Comparison of ENCODE assay signal across 11 cellular contexts in the genomic region with DNA sequence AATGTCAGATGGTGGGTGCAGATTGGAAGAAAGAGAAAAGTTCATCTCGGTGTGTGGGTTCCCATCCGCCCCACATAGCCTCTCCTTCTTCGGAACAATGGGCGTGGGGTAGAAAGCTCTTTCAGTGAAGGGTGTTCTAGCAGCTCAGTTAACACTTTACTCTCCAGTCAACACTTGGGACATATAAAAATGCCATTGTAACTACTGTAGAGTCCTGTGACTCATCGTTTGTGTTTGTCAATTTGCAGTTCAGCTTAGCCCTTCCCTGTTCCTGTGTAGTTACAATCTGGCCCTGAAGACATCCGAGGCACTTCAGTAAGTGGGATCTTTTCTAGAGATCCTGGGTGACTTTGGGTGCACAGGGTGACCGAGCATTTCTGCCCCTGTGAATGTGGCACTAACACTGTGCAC. TPM values are rescaled to one million over a fixed set of nuclear protein-coding genes. Genes with fewer than 3 reads are reported as not detected.
DNase-seq lines count a peak whose midpoint lies in the region; ATAC-seq and TF ChIP-seq lines count a peak whose summit lies in the region.
"Had no signal": no experiment of that assay in that cellular context is flagged by ENCODE, and none has a peak within 500 bp of the region (broad histone marks: within the 10 kb centered on the region; RNA-seq: fewer than 3 reads in every experiment).

No MANE protein-coding gene starts in this region.

- no peak for ATAC-seq in activated naive CD8-positive, alpha-beta T cell treated with anti-CD3 and anti-CD28 coated beads, Interleukin-2, amount 50 U/mL, for 24 hours
- ATAC-seq in aorta (ENCODE audit: low FRiP score) (no peak), GM18907 (IDR thresholded peaks at IDR 0.05; ENCODE audit: unreplicated experiment) (no peak)
- ATAC-seq: stimulated activated memory B cell treated with anti-CD40 and anti-IgM and Interleukin-4, amounts not matched to agents 10 μg/mL and 1 μg/mL and 100 μg/mL, for 72 hours had no signal

- no peaks in the 10 kb centered on the region for H3K27me3 Mint-ChIP-seq in activated naive CD8-positive, alpha-beta T cell
- no peaks in the 10 kb centered on the region for H3K27me3 Mint-ChIP-seq in activated naive CD8-positive, alpha-beta T cell treated with anti-CD3 and anti-CD28 coated beads, Interleukin-2, amount 50 U/mL, for 24 hours
- H3K27me3 Mint-ChIP-seq: stimulated activated memory B cell treated with anti-CD40 and anti-IgM and Interleukin-4, amounts not matched to agents 10 μg/mL and 1 μg/mL and 100 μg/mL, for 72 hours had no signal

- no peak for TF ChIP-seq POLR2A in ovary (IDR thresholded peaks at IDR 0.05)

- H3K27ac Mint-ChIP-seq in activated naive CD8-positive, alpha-beta T cell = peak overlapping the region; percentile 13
- H3K27ac Mint-ChIP-seq in activated naive CD8-positive, alpha-beta T cell treated with anti-CD3 and anti-CD28 coated beads, Interleukin-2, amount 50 U/mL, for 24 hours = no peak overlapping the region
- H3K27ac Mint-ChIP-seq: stimulated activated memory B cell treated with anti-CD40 and anti-IgM and Interleukin-4, amounts not matched to agents 10 μg/mL and 1 μg/mL and 100 μg/mL, for 72 hours had no signal

- no peaks in the 10 kb centered on the region for H3K36me3 Mint-ChIP-seq in activated naive CD8-positive, alpha-beta T cell
- H3K36me3 Mint-ChIP-seq in activated naive CD8-positive, alpha-beta T cell treated with anti-CD3 and anti-CD28 coated beads, Interleukin-2, amount 50 U/mL, for 24 hours (ENCODE audit: low read depth) = peaks cover 13% of the 10 kb centered on the region

- H3K9ac ChIP-seq in adipocyte (ENCODE audit: low read length) = peak overlapping the region; percentile 5

- H3K4me3 ChIP-seq in adipocyte (ENCODE audit: low read length) (no peak overlapping the region), aorta (ENCODE audit: low read length in 2 of 2) (no peak overlapping the region), ovary (no peak overlapping the region)

- H3K27ac ChIP-seq in aorta (ENCODE audit: low read depth in 1 of 2, low read length in 2 of 2) (no peak overlapping the region), ovary (no peak overlapping the region)

- 58 to 63% methylated on average over 7 of the region's 7 CpGs for WGBS in aorta, 2 donors
- WGBS in ovary, 3 donors = 53 to 59% (median 53%) methylated on average over 7 of the region's 7 CpGs

- no peaks in the 10 kb centered on the region for H3K9me3 Mint-ChIP-seq in activated naive CD8-positive, alpha-beta T cell (ENCODE audit: low read depth)
- H3K9me3 Mint-ChIP-seq in activated naive CD8-positive, alpha-beta T cell treated with anti-CD3 and anti-CD28 coated beads, Interleukin-2, amount 50 U/mL, for 24 hours = no peaks in the 10 kb centered on the region
- H3K9me3 Mint-ChIP-seq: stimulated activated memory B cell treated with anti-CD40 and anti-IgM and Interleukin-4, amounts not matched to agents 10 μg/mL and 1 μg/mL and 100 μg/mL, for 72 hours had no signal

- no peak overlapping the region for H3K4me3 Mint-ChIP-seq in activated naive CD8-positive, alpha-beta T cell
- H3K4me3 Mint-ChIP-seq in activated naive CD8-positive, alpha-beta T cell treated with anti-CD3 and anti-CD28 coated beads, Interleukin-2, amount 50 U/mL, for 24 hours = no peak overlapping the region
- H3K4me3 Mint-ChIP-seq: stimulated activated memory B cell treated with anti-CD40 and anti-IgM and Interleukin-4, amounts not matched to agents 10 μg/mL and 1 μg/mL and 100 μg/mL, for 72 hours had no signal

- H3K4me1 Mint-ChIP-seq in activated naive CD8-positive, alpha-beta T cell (ENCODE audit: low read depth) = peaks cover 3% of the 10 kb centered on the region
- H3K4me1 Mint-ChIP-seq in activated naive CD8-positive, alpha-beta T cell treated with anti-CD3 and anti-CD28 coated beads, Interleukin-2, amount 50 U/mL, for 24 hours = peaks cover 3% of the 10 kb centered on the region
- H3K4me1 Mint-ChIP-seq: stimulated activated memory B cell treated with anti-CD40 and anti-IgM and Interleukin-4, amounts not matched to agents 10 μg/mL and 1 μg/mL and 100 μg/mL, for 72 hours had no signal

- no peak for DNase-seq in activated naive CD8-positive, alpha-beta T cell treated with anti-CD3 and anti-CD28 coated beads, Interleukin-2, amount 50 U/mL, for 24 hours
- DNase-seq in adipocyte (ENCODE audit: low read depth) (peak; percentile 67), iris pigment epithelial cell (ENCODE audit: low read depth) (peak; percentile 90), aorta (peak; percentile 10 to 59), ovary (no peak)
- DNase-seq in stimulated activated CD8-positive, alpha-beta memory T cell treated with anti-CD3 and anti-CD28 coated beads, Interleukin-4, amount 100 ng/mL, for 48 hours = no peak
- DNase-seq: activated CD4-positive, alpha-beta T cell treated with anti-CD3 and anti-CD28 coated beads, Interleukin-2, amount 50 U/mL, for 48 hours; C1 segment of cervical spinal cord had no signal

- intact Hi-C loops in aorta (cut with DNase I) = loop anchor here in 1 of 2 donors (10.0 kb wide), 1 partner anchor 93 kb away; a partner anchor contains a TSS
- intact Hi-C loops in ovary (cut with DNase I) = no loop called here

- no peak for TF ChIP-seq EP300 in ovary (IDR thresholded peaks at IDR 0.05)

- H3K36me3 ChIP-seq in adipocyte (ENCODE audit: control insufficient read depth, insufficient read depth, low read length, severe bottlenecking) (peaks cover 39% of the 10 kb centered on the region), aorta (ENCODE audit: control insufficient read depth in 1 of 2, insufficient read depth in 2 of 2, low read length in 1 of 2) (peaks cover 15 to 21% of the 10 kb centered on the region in 2 donors), ovary (no peaks in the 10 kb centered on the region)

- H3K4me1 ChIP-seq in adipocyte (ENCODE audit: control insufficient read depth, insufficient read depth, low read length) = peaks cover 21% of the 10 kb centered on the region
- H3K4me1 ChIP-seq in aorta (ENCODE audit: control insufficient read depth in 1 of 2, insufficient read depth in 2 of 2, low read length in 2 of 2) = no peaks in the 10 kb centered on the region
- H3K4me1 ChIP-seq in ovary (ENCODE audit: insufficient read depth) = no peaks in the 10 kb centered on the region

- TF ChIP-seq CTCF in ovary (IDR thresholded peaks at IDR 0.05) = no peak

- H3K27me3 ChIP-seq in adipocyte (replicated peaks; ENCODE audit: control insufficient read depth, insufficient read depth, low read length) (no peaks in the 10 kb centered on the region), aorta (ENCODE audit: control insufficient read depth in 1 of 2, insufficient read depth in 2 of 2, low read length in 1 of 2) (no peaks in the 10 kb centered on the region), ovary (no peaks in the 10 kb centered on the region)

- H3K9me3 ChIP-seq in adipocyte (ENCODE audit: control insufficient read depth, low read length) = no peaks in the 10 kb centered on the region
- no peaks in the 10 kb centered on the region for H3K9me3 ChIP-seq in aorta (ENCODE audit: control insufficient read depth, low read length)
- no peaks in the 10 kb centered on the region for H3K9me3 ChIP-seq in ovary

RNA-seq across cellular contexts. Expression of a gene that starts 11.5 kb away (rescaled TPM):
- total RNA-seq in aorta (1 to 10 TPM; 1.1 to 1.3 TPM), ovary (under 1 TPM in 6 of 7 donors, not detected in 1; 0.15 to 0.50 (median 0.28) TPM)
- polyA plus RNA-seq in aorta (under 1 TPM; 0.08 to 0.88 TPM), ovary (under 1 TPM in 1 of 2 donors, not detected in 1; 0.07 TPM)

RNA-seq across cellular contexts. Expression of a gene that starts 47.9 kb away (rescaled TPM):
- total RNA-seq in aorta = 10 to 100 TPM; 36.0 to 38.8 TPM
- 10 to 100 TPM in 1 of 2 donors, 1 to 10 TPM in 1; 2.9 to 14.2 TPM for polyA plus RNA-seq in aorta
- 10 to 100 TPM; 13.4 to 44.5 (median 26.0) TPM for total RNA-seq in ovary
- 10 to 100 TPM; 14.9 to 21.7 TPM for polyA plus RNA-seq in ovary

Comparison
In these comparisons a context has a peak if more than half of its experiments do, and no peak if none do; other contexts are left out.
1. DNase-seq: peak in adipocyte (single experiment), iris pigment epithelial cell (single experiment) and aorta (2 of 2); none in activated naive CD8-positive, alpha-beta T cell treated with anti-CD3 and anti-CD28 coated beads, Interleukin-2, amount 50 U/mL, for 24 hours (single experiment), ovary (0 of 5) and stimulated activated CD8-positive, alpha-beta memory T cell treated with anti-CD3 and anti-CD28 coated beads, Interleukin-4, amount 100 ng/mL, for 48 hours (single experiment).